Comparison of ENCODE assay signal across 17 cellular contexts in genomic region chr16:53781023-53781605, GRCh38.
A peak's percentile ranks its signal among the peaks of the same experiment; 100 is the strongest.
DNase-seq lines count a peak whose midpoint lies in the region; ATAC-seq and TF ChIP-seq lines count a peak whose summit lies in the region.
"Had no signal": no experiment of that assay in that cellular context is flagged by ENCODE, and none has a peak within 500 bp of the region (broad histone marks: within the 10 kb centered on the region; RNA-seq: fewer than 3 reads in every experiment).

No MANE protein-coding gene starts in this region.

- H4K20me1 ChIP-seq in mammary epithelial cell (ENCODE audit: insufficient read depth, low read length) = no peaks in the 10 kb centered on the region

- H3K9me3 ChIP-seq in mammary epithelial cell (replicated peaks; ENCODE audit: insufficient read depth, low read length) (no peaks in the 10 kb centered on the region), liver (ENCODE audit: control insufficient read depth in 4 of 4, low read length in 3 of 4) (no peaks in the 10 kb centered on the region)

- peaks cover 70% of the 10 kb centered on the region for H3K4me1 ChIP-seq in mammary epithelial cell (ENCODE audit: insufficient read depth, low read length)
- peaks cover 5 to 32% (median 16%) of the 10 kb centered on the region in 4 donors for H3K4me1 ChIP-seq in liver (ENCODE audit: control insufficient read depth in 4 of 4, insufficient read depth in 4 of 4, low read length in 3 of 4)

- no peak overlapping the region for H3K9ac ChIP-seq in mammary epithelial cell (ENCODE audit: insufficient read depth, low read length)
- no peak overlapping the region for H3K9ac ChIP-seq in liver (ENCODE audit: low read depth in 1 of 2, low read length in 2 of 2)

- intact Hi-C loops in mammary epithelial cell (cut with micrococcal nuclease) = loop anchor here (5.0 kb wide), 2 partner anchors 36 to 301 kb away; no protein-coding TSS in a partner anchor

- H3K27ac ChIP-seq in mammary epithelial cell (ENCODE audit: insufficient read depth, low read depth, low read length) (peak overlapping the region; percentile 51), liver (ENCODE audit: low read depth in 1 of 2, low read length in 2 of 2) (no peak overlapping the region)

- no peak for ATAC-seq in GM21528 (IDR thresholded peaks at IDR 0.05; ENCODE audit: low FRiP score, unreplicated experiment)
- no peak for ATAC-seq in HG03378 (IDR thresholded peaks at IDR 0.05; ENCODE audit: unreplicated experiment)
- ATAC-seq: left ventricle myocardium superior had no signal

- in situ Hi-C loops in mammary epithelial cell (cut with MboI; ENCODE audit: low sequenced_read_pairs in 2 of 2) = loop anchor here (5.0 to 10.0 kb wide), 2 partner anchors 36 to 104 kb away; no protein-coding TSS in a partner anchor

- peaks cover 69% of the 10 kb centered on the region for H3K79me2 ChIP-seq in mammary epithelial cell (ENCODE audit: insufficient read depth, low read length)

- no peak overlapping the region for H3K4me3 ChIP-seq in mammary epithelial cell (replicated peaks in 1 of 3; ENCODE audit: insufficient read depth in 1 of 3, low read depth in 2 of 3, low read length in 3 of 3)
- no peak overlapping the region for H3K4me3 ChIP-seq in liver (ENCODE audit: low read depth in 1 of 3, low read length in 3 of 3)

- no TSS peak for BruUV-seq in mammary epithelial cell (replicated peaks; lab: Mats Ljungman, UMichigan)

- dilution Hi-C loops in mammary epithelial cell (cut with HindIII; ENCODE audit: low sequenced_read_pairs) = no loop called here

- H3K36me3 ChIP-seq in mammary epithelial cell (ENCODE audit: insufficient read depth, low read length) = no peaks in the 10 kb centered on the region
- no peaks in the 10 kb centered on the region for H3K36me3 ChIP-seq in liver (ENCODE audit: control insufficient read depth in 4 of 4, insufficient read depth in 3 of 4, low read depth in 1 of 4, low read length in 3 of 4)

- H3K27me3 ChIP-seq in mammary epithelial cell (ENCODE audit: insufficient read depth, low read length) (no peaks in the 10 kb centered on the region), liver (ENCODE audit: control insufficient read depth in 4 of 4, insufficient read depth in 4 of 4, low read length in 3 of 4) (no peaks in the 10 kb centered on the region)

- CTCF ChIA-PET in mammary epithelial cell (lab: Charles Lee; ENCODE audit: low non-redundant PET) = interaction anchor here (0.7 kb wide), 1 partner anchor 853 kb away, joined by 4 read pairs; no protein-coding TSS in a partner anchor

- H2AFZ ChIP-seq in mammary epithelial cell (ENCODE audit: low read depth, low read length) = no peak overlapping the region

- H3K4me2 ChIP-seq in mammary epithelial cell (ENCODE audit: insufficient read depth, low read depth, low read length) = peak overlapping the region; percentile 59

- 0% methylated on average over 1 of the region's 1 CpG for WGBS in mammary epithelial cell (ENCODE audit: low coverage, missing lambda C conversion rate)
- WGBS in liver = 97% methylated on average over 1 of the region's 1 CpG

- no peak for TF ChIP-seq CTCF in mammary epithelial cell (conservative IDR thresholded peaks at IDR 0.05 in 1 of 2, IDR thresholded peaks at IDR 0.05 in 1 of 2; ENCODE audit: extremely low read depth in 1 of 2, insufficient read depth in 1 of 2, low read depth in 1 of 2, low read length in 2 of 2)
- no peak for TF ChIP-seq CTCF in liver (IDR thresholded peaks at IDR 0.05; ENCODE audit: low read depth, low read length, missing input control)

- DNase-seq in ELR (ENCODE audit: low read depth) (peak; percentile 57), HT1080 (ENCODE audit: low read depth) (peak; percentile 32), mammary epithelial cell (peak; percentile 78)
- DNase-seq in activated CD4-positive, CD25-positive, alpha-beta regulatory T cell (lab: John Stamatoyannopoulos, UW) = no peak
- no peak for DNase-seq in stimulated activated CD4-positive, alpha-beta T cell treated with anti-CD3 and anti-CD28 coated beads, Interleukin-2, amount 100 ng/mL, for 24 hours
- DNase-seq: activated CD4-positive, alpha-beta memory T cell treated with anti-CD3 and anti-CD28 coated beads, Interleukin-2, amount 10 ng/mL, durations not matched to agents 7 days and 5 days; activated effector memory CD4-positive, alpha-beta T cell treated with anti-CD3 and anti-CD28 coated beads, Interleukin-2, amount 50 U/mL, for 16 hours; CD4-positive, CD25-positive, alpha-beta regulatory T cell; effector CD8-positive, alpha-beta T cell; head of caudate nucleus; HFFc6; left ventricle myocardium superior; NCI-H1092; NCI-H524 treated with DMSO at 0.1 percent for 48 hours had no signal

- no peak for TF ChIP-seq RAD21 in liver (IDR thresholded peaks at IDR 0.05)

TF ChIP-seq in liver, 16 proteins besides CTCF, POLR2A, EP300 and RAD21:
- TF ChIP-seq ATF3 (IDR thresholded peaks at IDR 0.05) (peak; percentile 73), HNF4A (conservative IDR thresholded peaks at IDR 0.05) (peak in 1 of 2 donors; percentile 11), FOXA2 (IDR thresholded peaks at IDR 0.05) (peak; percentile 96), FOXA1 (IDR thresholded peaks at IDR 0.05) (peak; percentile 91), MAX (IDR thresholded peaks at IDR 0.05) (no peak), JUND (IDR thresholded peaks at IDR 0.05) (peak; percentile 96), YY1 (IDR thresholded peaks at IDR 0.05) (no peak)

Comparison
In these comparisons a context has a peak if more than half of its experiments do, and no peak if none do; other contexts are left out.
1. DNase-seq: peak in ELR (single experiment), HT1080 (single experiment) and mammary epithelial cell (single experiment); none in activated CD4-positive, CD25-positive, alpha-beta regulatory T cell (0 of 4) and stimulated activated CD4-positive, alpha-beta T cell treated with anti-CD3 and anti-CD28 coated beads, Interleukin-2, amount 100 ng/mL, for 24 hours (0 of 2).